ENCODE assay signal across 8 cellular contexts in the genomic region with DNA sequence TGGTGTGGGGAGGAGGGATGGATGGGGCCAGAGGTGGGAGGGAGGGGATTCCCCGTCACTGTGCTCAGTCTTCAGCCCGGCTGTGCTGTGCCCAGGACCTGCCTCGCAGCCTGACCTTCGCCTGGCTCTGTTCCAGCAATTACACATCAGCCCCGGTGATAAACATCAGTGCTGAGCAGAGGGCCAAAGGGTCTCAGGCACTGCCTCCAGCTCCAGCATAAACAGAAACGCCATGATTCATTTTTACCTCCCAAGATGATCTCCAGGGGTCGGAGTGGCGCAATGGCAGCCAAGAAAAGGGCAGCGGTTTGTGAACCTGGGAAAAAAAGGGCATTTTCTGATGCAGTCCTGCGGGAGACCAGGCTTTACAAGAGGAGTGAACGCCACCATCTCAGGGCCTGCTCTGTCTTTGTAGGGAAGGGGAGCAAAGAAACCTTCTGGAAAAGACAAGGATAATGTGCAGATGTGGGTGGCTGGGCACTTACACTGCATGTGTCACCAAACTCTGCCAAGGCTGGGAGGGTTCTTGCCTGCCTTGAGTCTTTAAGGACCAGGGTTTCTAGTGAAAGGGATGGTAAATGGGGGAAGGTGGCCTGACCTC. TPM values are rescaled to one million over a fixed set of nuclear protein-coding genes. Genes with fewer than 3 reads are reported as not detected.
A peak's percentile ranks its signal among the peaks of the same experiment; 100 is the strongest.
DNase-seq lines count a peak whose midpoint lies in the region; ATAC-seq and TF ChIP-seq lines count a peak whose summit lies in the region.

No MANE protein-coding gene starts in this region.

- peaks cover 3% of the 10 kb centered on the region for H3K27me3 Mint-ChIP-seq in mesothelial cell of epicardium (ENCODE audit: low read depth)
- H3K27me3 Mint-ChIP-seq in immature natural killer cell (ENCODE audit: low read depth in 3 of 3) = peaks cover 0 to 16% (median 8%) of the 10 kb centered on the region in 3 donors

- no peaks in the 10 kb centered on the region for H3K9me3 Mint-ChIP-seq in mesothelial cell of epicardium
- H3K9me3 Mint-ChIP-seq in immature natural killer cell = no peaks in the 10 kb centered on the region

- DNase-seq in Right ventricle myocardium inferior (ENCODE audit: missing footprints) (peak; percentile 74), cardiac septum (ENCODE audit: low spot score) (no peak), cardiac fibroblast (ENCODE audit: low read depth in 2 of 2) (peak; percentile 90 to 94), mesothelial cell of epicardium (ENCODE audit: low spot score in 2 of 2, unreplicated experiment in 2 of 2) (no peak), immature natural killer cell (no peak)

- H3K27ac Mint-ChIP-seq in mesothelial cell of epicardium (peak overlapping the region; percentile 35), immature natural killer cell (no peak overlapping the region)

- intact Hi-C loops in Right ventricle myocardium inferior (cut with DNase I) (no loop called here), cardiac septum (cut with DNase I) (no loop called here)

- H3K4me1 Mint-ChIP-seq in mesothelial cell of epicardium = peaks cover 39% of the 10 kb centered on the region
- H3K4me1 Mint-ChIP-seq in immature natural killer cell = no peaks in the 10 kb centered on the region

- ATAC-seq in Right ventricle myocardium inferior = peak; percentile 63
- no peak for ATAC-seq in GM18907 (IDR thresholded peaks at IDR 0.05; ENCODE audit: unreplicated experiment)
- no peak for ATAC-seq in HG03354 (IDR thresholded peaks at IDR 0.05; ENCODE audit: poor library complexity, severe bottlenecking, unreplicated experiment)
- no peak for ATAC-seq in GM18502 (IDR thresholded peaks at IDR 0.05; ENCODE audit: poor library complexity, unreplicated experiment)

- H3K36me3 Mint-ChIP-seq in mesothelial cell of epicardium (peaks cover 1% of the 10 kb centered on the region), immature natural killer cell (no peaks in the 10 kb centered on the region)

- no peak overlapping the region for H3K4me3 ChIP-seq in cardiac fibroblast (replicated peaks in 1 of 2; ENCODE audit: low read depth in 2 of 2, low read length in 2 of 2)

- H3K4me3 Mint-ChIP-seq in mesothelial cell of epicardium (no peak overlapping the region), immature natural killer cell (no peak overlapping the region)

- no peak for TF ChIP-seq CTCF in cardiac fibroblast (IDR thresholded peaks at IDR 0.05; ENCODE audit: low read depth, low read length)
- no peak for TF ChIP-seq CTCF in mesothelial cell of epicardium (IDR thresholded peaks at IDR 0.05; ENCODE audit: unreplicated experiment)

RNA-seq across cellular contexts. Expression of a gene that starts 28.1 kb away (rescaled TPM):
- total RNA-seq in Right ventricle myocardium inferior = 159 TPM
- total RNA-seq in cardiac septum = 123 TPM
- total RNA-seq in mesothelial cell of epicardium = 8.3 to 11.5 TPM (median 9.8 TPM) in 3 replicates
- polyA plus RNA-seq in immature natural killer cell = 1 to 10 TPM in 2 of 3 donors, under 1 TPM in 1; 0.83 to 4.7 (median 1.1) TPM

RNA-seq across cellular contexts. Expression of a gene that starts 29.6 kb away (rescaled TPM):
- 10.8 TPM for total RNA-seq in Right ventricle myocardium inferior
- 9.6 TPM for total RNA-seq in cardiac septum
- total RNA-seq in mesothelial cell of epicardium = 4.8 to 5.6 TPM (median 5.4 TPM) in 3 replicates
- polyA plus RNA-seq in immature natural killer cell = not detected

RNA-seq across cellular contexts. Expression of a gene that starts 38.6 kb away (rescaled TPM):
- total RNA-seq in Right ventricle myocardium inferior = 83.6 TPM
- total RNA-seq in cardiac septum = 79.1 TPM
- 42.6 to 46.5 TPM (median 46.3 TPM) in 3 replicates for total RNA-seq in mesothelial cell of epicardium
- polyA plus RNA-seq in immature natural killer cell = 10 to 100 TPM; 34.3 to 42.9 (median 34.7) TPM

Comparison
In these comparisons a context has a peak if more than half of its experiments do, and no peak if none do; other contexts are left out.
1. DNase-seq: peak in Right ventricle myocardium inferior (single experiment) and cardiac fibroblast (2 of 2); none in cardiac septum (single experiment), mesothelial cell of epicardium (0 of 2) and immature natural killer cell (0 of 3).